In the genomic region with DNA sequence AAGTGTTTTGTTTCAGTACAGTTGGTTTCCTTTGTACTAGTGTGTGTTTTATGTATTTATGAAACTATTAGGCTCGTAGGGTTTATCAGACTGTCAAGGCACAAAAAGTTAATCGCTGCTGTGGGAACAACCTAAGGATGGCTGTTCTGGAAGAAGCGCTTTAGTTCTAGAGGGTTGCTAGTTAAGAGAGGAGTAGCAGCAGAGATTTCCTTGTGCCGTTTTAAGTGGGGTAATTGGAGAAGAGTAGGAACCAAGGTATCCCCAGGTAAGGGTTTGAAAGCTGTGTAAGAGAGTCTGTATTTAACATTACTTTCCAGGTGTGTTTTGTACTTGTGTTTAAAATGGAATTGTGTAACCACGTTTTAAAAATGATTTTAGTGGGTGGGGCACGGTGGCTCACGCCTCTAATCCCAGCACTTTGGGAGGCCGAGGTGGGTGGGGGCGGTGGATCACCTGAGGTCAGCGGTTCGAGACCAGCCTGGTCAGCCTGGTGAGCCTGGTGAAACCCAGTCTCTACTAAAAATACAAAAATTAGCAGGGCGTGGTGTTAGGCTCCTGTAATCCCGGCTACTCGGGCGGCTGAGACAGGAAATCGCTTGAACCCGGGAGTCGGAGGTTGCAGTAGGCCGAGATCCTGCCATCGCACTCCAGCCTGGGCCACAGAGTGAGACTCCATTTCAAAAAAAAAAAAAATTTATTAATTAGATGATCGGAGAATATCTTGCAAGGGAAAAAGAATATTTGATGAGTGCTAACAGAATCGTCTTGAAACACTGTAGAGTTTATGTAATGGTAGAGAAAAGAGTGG, we compare ENCODE assay signal across 9 cellular contexts. TPM values are rescaled to one million over a fixed set of nuclear protein-coding genes. Genes with fewer than 3 reads are reported as not detected.
DNase-seq lines count a peak whose midpoint lies in the region; ATAC-seq and TF ChIP-seq lines count a peak whose summit lies in the region.
"Had no signal": no experiment of that assay in that cellular context is flagged by ENCODE, and none has a peak within 500 bp of the region (broad histone marks: within the 10 kb centered on the region; RNA-seq: fewer than 3 reads in every experiment).

No MANE protein-coding gene starts in this region.

- no peak for DNase-seq in activated T-cell treated with anti-CD3 and anti-CD28 coated beads, Interleukin-2, amount 50 U/mL, for 4 hours
- no peak for DNase-seq in activated T-cell treated with anti-CD3 and anti-CD28 coated beads, Interleukin-2, amount 50 U/mL, for 48 hours
- DNase-seq in kidney epithelial cell (ENCODE audit: low read depth) (no peak), thyroid gland (no peak), NCI-H1694 treated with DMSO at 0.1 percent for 48 hours (lab: John Stamatoyannopoulos, UW) (no peak), NCI-H526 (lab: John Stamatoyannopoulos, UW) (no peak), SKM-1 (lab: John Stamatoyannopoulos, UW; ENCODE audit: unreplicated experiment) (no peak)
- DNase-seq: substantia nigra had no signal

- H3K27me3 ChIP-seq in kidney epithelial cell (ENCODE audit: control insufficient read depth, insufficient read depth, low read length), result no peaks in the 10 kb centered on the region
- no peaks in the 10 kb centered on the region for H3K27me3 ChIP-seq in thyroid gland

- H3K4me1 Mint-ChIP-seq in activated T-cell treated with anti-CD3 and anti-CD28 coated beads, Interleukin-2, amount 50 U/mL, for 4 hours (ENCODE audit: low read depth), result peaks cover 58% of the 10 kb centered on the region
- peaks cover 56% of the 10 kb centered on the region for H3K4me1 Mint-ChIP-seq in activated naive CD8-positive, alpha-beta T cell (ENCODE audit: low read depth)

- no peaks in the 10 kb centered on the region for H3K9me3 ChIP-seq in thyroid gland

- no peak for ATAC-seq in activated T-cell treated with anti-CD3 and anti-CD28 coated beads, Interleukin-2, amount 50 U/mL, for 4 hours

- TF ChIP-seq CTCF in kidney epithelial cell (IDR thresholded peaks at IDR 0.05; ENCODE audit: insufficient read depth, low read length, poor library complexity, severe bottlenecking) (no peak), thyroid gland (IDR thresholded peaks at IDR 0.05) (no peak)

- peaks cover 6% of the 10 kb centered on the region for H3K36me3 Mint-ChIP-seq in activated T-cell treated with anti-CD3 and anti-CD28 coated beads, Interleukin-2, amount 50 U/mL, for 4 hours (ENCODE audit: insufficient read depth)
- H3K36me3 Mint-ChIP-seq in activated naive CD8-positive, alpha-beta T cell, result no peaks in the 10 kb centered on the region

- peaks cover 43 to 57% of the 10 kb centered on the region in 2 donors for H3K4me1 ChIP-seq in thyroid gland

- H3K27ac ChIP-seq in thyroid gland, result peak overlapping the region in 2 of 3 donors; percentile 100

- intact Hi-C loops in thyroid gland (cut with DNase I), result no loop called here

- H3K36me3 ChIP-seq in kidney epithelial cell (ENCODE audit: control insufficient read depth, insufficient read depth, low read length) (no peaks in the 10 kb centered on the region), thyroid gland (no peaks in the 10 kb centered on the region)

- H3K27me3 Mint-ChIP-seq in activated T-cell treated with anti-CD3 and anti-CD28 coated beads, Interleukin-2, amount 50 U/mL, for 4 hours (ENCODE audit: low read depth), result no peaks in the 10 kb centered on the region
- H3K27me3 Mint-ChIP-seq in activated naive CD8-positive, alpha-beta T cell, result no peaks in the 10 kb centered on the region

- H3K4me3 Mint-ChIP-seq in activated T-cell treated with anti-CD3 and anti-CD28 coated beads, Interleukin-2, amount 50 U/mL, for 4 hours, result peak overlapping the region; percentile 100
- H3K4me3 Mint-ChIP-seq in activated naive CD8-positive, alpha-beta T cell, result peak overlapping the region; percentile 99

- H3K27ac Mint-ChIP-seq in activated naive CD8-positive, alpha-beta T cell, result peak overlapping the region; percentile 100

- peak overlapping the region; percentile 100 for H3K4me3 ChIP-seq in kidney epithelial cell (ENCODE audit: low read depth, low read length)
- peak overlapping the region in 1 of 3 donors; percentile 100 for H3K4me3 ChIP-seq in thyroid gland (replicated peaks in 1 of 3)

- TF ChIP-seq POLR2A in thyroid gland (IDR thresholded peaks at IDR 0.05), result no peak

- no peaks in the 10 kb centered on the region for H3K9me3 Mint-ChIP-seq in activated T-cell treated with anti-CD3 and anti-CD28 coated beads, Interleukin-2, amount 50 U/mL, for 4 hours
- no peaks in the 10 kb centered on the region for H3K9me3 Mint-ChIP-seq in activated naive CD8-positive, alpha-beta T cell (ENCODE audit: low read depth)

- 51 to 58% methylated on average over 22 of the region's 22 CpGs for WGBS in thyroid gland, 2 donors

RNA-seq across cellular contexts. Expression of a gene that starts 2.6 kb away (rescaled TPM):
- 100 to 1,000 TPM; 224 to 276 (median 236) TPM for total RNA-seq in activated T-cell treated with anti-CD3 and anti-CD28 coated beads, Interleukin-2, amount 50 U/mL, for 4 hours
- total RNA-seq in kidney epithelial cell (280 and 366 TPM in 2 replicates), thyroid gland (100 to 1,000 TPM; 264 to 326 (median 298) TPM)
